Comparison of ENCODE assay signal across 30 cellular contexts in genomic region chr1:229808272-229808671, GRCh38.
"Had no signal": no experiment of that assay in that cellular context is flagged by ENCODE, and none has a peak within 500 bp of the region (broad histone marks: within the 10 kb centered on the region; RNA-seq: fewer than 3 reads in every experiment).

No MANE protein-coding gene starts in this region.

- DNase-seq: activated B cell treated with CpG ODN at 0.5 μM for 24 hours; activated CD4-positive, alpha-beta T cell treated with anti-CD3 and anti-CD28 coated beads for 48 hours; activated CD4-positive, alpha-beta T cell treated with anti-CD3 and anti-CD28 coated beads, Interleukin-2, amount 50 U/mL, for 1 hour; activated CD4-positive, alpha-beta T cell treated with anti-CD3 and anti-CD28 coated beads, Interleukin-2, amount 50 U/mL, for 48 hours; activated CD8-positive, alpha-beta memory T cell treated with anti-CD3 and anti-CD28 coated beads for 24 hours; activated CD8-positive, alpha-beta T cell treated with anti-CD3 and anti-CD28 coated beads for 36 hours; activated effector memory CD4-positive, alpha-beta T cell treated with Interleukin-2 at 50 U/mL for 16 hours; activated gamma-delta T cell treated with Interleukin-2 at 50 U/mL for 16 hours; activated naive CD4-positive, alpha-beta T cell treated with anti-CD3 and anti-CD28 coated beads for 36 hours; activated naive CD8-positive, alpha-beta T cell treated with anti-CD3 and anti-CD28 coated beads for 36 hours; activated naive CD8-positive, alpha-beta T cell treated with anti-CD3 and anti-CD28 coated beads, Interleukin-2, amount 50 U/mL, for 24 hours; activated T-cell treated with anti-CD3 and anti-CD28 coated beads, Interleukin-2, amount 50 U/mL, for 4 hours; adrenal gland; amygdala; aorta; body of pancreas; caudate nucleus; cerebellar nuclear complex; colonic mucosa; effector CD8-positive, alpha-beta T cell; esophagus squamous epithelium; foreskin melanocyte; heart left ventricle; T-helper 1 cell; T-helper 17 cell; T1000 had no signal

- FAIRE-seq: endometrium, endothelial cell of umbilical vein had no signal

- ATAC-seq: activated CD4-positive, CD25-positive, alpha-beta regulatory T cell treated with anti-CD3 and anti-CD28 coated beads, Interleukin-2, amount 50 U/mL, for 24 hours; activated CD8-positive, alpha-beta T cell treated with anti-CD3 and anti-CD28 coated beads for 36 hours; activated naive CD8-positive, alpha-beta T cell treated with anti-CD3 and anti-CD28 coated beads, Interleukin-2, amount 50 U/mL, for 24 hours; activated T-cell treated with anti-CD3 and anti-CD28 coated beads, Interleukin-2, amount 50 U/mL, for 4 hours; activated T-helper 17 cell treated with anti-CD3 and anti-CD28 coated beads, Interleukin-2, amount 50 U/mL, for 72 hours; body of pancreas; heart left ventricle; T-helper 17 cell had no signal
